In the genomic region with DNA sequence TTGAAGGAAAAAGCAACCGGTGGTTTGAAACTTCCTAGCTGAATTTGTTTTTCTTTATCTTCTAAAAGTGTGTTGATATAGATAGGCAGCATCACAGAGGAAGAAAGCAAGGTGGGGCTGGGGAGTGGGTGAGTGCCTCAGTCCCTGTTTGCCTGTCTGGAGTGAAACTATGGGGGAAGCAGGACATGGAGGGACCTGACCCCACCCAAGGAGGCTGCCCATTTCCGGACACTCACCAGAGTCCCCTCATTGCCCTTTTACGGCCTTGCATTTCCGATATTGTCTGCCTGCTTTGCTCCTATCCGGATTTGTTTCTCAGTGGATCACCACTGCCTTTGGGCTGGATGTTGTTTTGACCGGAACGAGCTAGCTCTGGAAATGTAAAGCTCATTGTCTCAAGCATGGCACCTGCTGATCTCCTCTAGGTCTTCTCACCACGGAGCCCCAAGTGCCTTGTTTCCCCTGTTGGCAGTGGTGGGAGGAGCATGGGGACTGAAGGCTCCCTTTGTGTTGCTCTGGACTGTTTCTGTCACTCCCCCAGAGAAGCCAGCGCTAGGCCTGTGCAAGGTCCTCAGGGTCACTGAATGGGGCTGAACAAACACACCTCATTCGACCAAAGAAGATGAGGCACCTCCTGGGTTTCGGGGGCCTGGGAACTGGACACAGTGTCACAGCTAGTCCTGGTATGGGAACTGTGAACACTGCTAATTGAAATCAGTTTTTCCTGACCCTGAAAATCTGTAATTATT, we compare ENCODE assay signal across 13 cellular contexts. TPM values are rescaled to one million over a fixed set of nuclear protein-coding genes. Genes with fewer than 3 reads are reported as not detected.
DNase-seq lines count a peak whose midpoint lies in the region; ATAC-seq and TF ChIP-seq lines count a peak whose summit lies in the region.
"Had no signal": no experiment of that assay in that cellular context is flagged by ENCODE, and none has a peak within 500 bp of the region (broad histone marks: within the 10 kb centered on the region; RNA-seq: fewer than 3 reads in every experiment).

No MANE protein-coding gene starts in this region.

- DNase-seq in COLO829 (ENCODE audit: low spot score) (peak; percentile 79), NCI-H510A (lab: John Stamatoyannopoulos, UW) (peak; percentile 32), endodermal cell (peak; percentile 63), middle frontal gyrus (ENCODE audit: extremely low spot score, low spot score) (peak; percentile 76)
- DNase-seq in stimulated activated CD8-positive, alpha-beta memory T cell treated with anti-CD3 and anti-CD28 coated beads, Interleukin-4, amount 100 ng/mL, for 48 hours = no peak
- no peak for DNase-seq in activated CD4-positive, alpha-beta T cell treated with anti-CD3 and anti-CD28 coated beads for 1 hour
- DNase-seq: activated CD4-positive, alpha-beta T cell treated with anti-CD3 and anti-CD28 coated beads, Interleukin-2, amount 50 U/mL, for 48 hours; activated naive CD8-positive, alpha-beta T cell treated with anti-CD3 and anti-CD28 coated beads for 36 hours; GF-D8; natural killer cell; stimulated activated naive CD4-positive, alpha-beta T cell treated with Interleukin-2 at 50 U/mL for 16 hours had no signal

- H3K36me3 Mint-ChIP-seq in endodermal cell (ENCODE audit: low read depth) = peaks cover 6% of the 10 kb centered on the region
- H3K36me3 Mint-ChIP-seq: activated naive CD8-positive, alpha-beta T cell treated with anti-CD3 and anti-CD28 coated beads for 36 hours; natural killer cell had no signal

- peak overlapping the region; percentile 54 for H3K27ac ChIP-seq in endodermal cell (ENCODE audit: low read depth, low read length)

- WGBS in endodermal cell (ENCODE audit: insufficient coverage in 1 of 2, insufficient read length in 1 of 2), 2 experiments = 41 to 59% methylated on average over 9 to 11 of the region's 11 CpGs

- H3K27me3 ChIP-seq in endodermal cell (ENCODE audit: control insufficient read depth, insufficient read depth, low read length, poor library complexity, severe bottlenecking) = peaks cover 18% of the 10 kb centered on the region

- H3K4me3 ChIP-seq in endodermal cell (ENCODE audit: low read length) = no peak overlapping the region

- no peak for ATAC-seq in HG02981 (IDR thresholded peaks at IDR 0.05; ENCODE audit: unreplicated experiment)
- no peak for ATAC-seq in GM18511 (IDR thresholded peaks at IDR 0.05; ENCODE audit: unreplicated experiment)

- peaks cover 25% of the 10 kb centered on the region for H3K27me3 Mint-ChIP-seq in endodermal cell (ENCODE audit: insufficient read depth)

- H3K9me3 ChIP-seq in endodermal cell (ENCODE audit: control insufficient read depth, low read length) = no peaks in the 10 kb centered on the region

- peaks cover 40% of the 10 kb centered on the region for H3K4me1 Mint-ChIP-seq in endodermal cell

- H3K9ac ChIP-seq in endodermal cell (ENCODE audit: extremely low read depth, low read length, poor library complexity, severe bottlenecking) = no peak overlapping the region

- H3K36me3 ChIP-seq in endodermal cell (ENCODE audit: control insufficient read depth, insufficient read depth, low read length) = no peaks in the 10 kb centered on the region

- H3K9me3 Mint-ChIP-seq in endodermal cell = no peaks in the 10 kb centered on the region
- H3K9me3 Mint-ChIP-seq: activated naive CD8-positive, alpha-beta T cell treated with anti-CD3 and anti-CD28 coated beads for 36 hours; natural killer cell had no signal

- H3K27ac Mint-ChIP-seq in endodermal cell = peak overlapping the region; percentile 62
- H3K27ac Mint-ChIP-seq: activated naive CD8-positive, alpha-beta T cell treated with anti-CD3 and anti-CD28 coated beads for 36 hours; natural killer cell had no signal

- peak; percentile 20 for TF ChIP-seq CTCF in endodermal cell (conservative IDR thresholded peaks at IDR 0.05)

- peaks cover 14% of the 10 kb centered on the region for H3K4me1 ChIP-seq in endodermal cell (ENCODE audit: control insufficient read depth, insufficient read depth, low read length)

- peak overlapping the region; percentile 24 for H3K4me3 Mint-ChIP-seq in endodermal cell
- H3K4me3 Mint-ChIP-seq: activated naive CD8-positive, alpha-beta T cell treated with anti-CD3 and anti-CD28 coated beads for 36 hours; natural killer cell had no signal

RNA-seq across cellular contexts. Expression of a gene that starts 7.0 kb away (rescaled TPM):
- 10 to 100 TPM; 15.3 to 26.1 TPM for total RNA-seq in endodermal cell
- 14.0 TPM for polyA plus RNA-seq in endodermal cell (2013, experiment 1 of 2)
- polyA plus RNA-seq in endodermal cell (2013, experiment 2 of 2) = 14.3 TPM
- total RNA-seq: activated naive CD8-positive, alpha-beta T cell treated with anti-CD3 and anti-CD28 coated beads for 36 hours had no signal

Comparison
In these comparisons a context has a peak if more than half of its experiments do, and no peak if none do; other contexts are left out.
1. DNase-seq: peak in COLO829 (single experiment), NCI-H510A (single experiment), endodermal cell (single experiment) and middle frontal gyrus (single experiment); none in stimulated activated CD8-positive, alpha-beta memory T cell treated with anti-CD3 and anti-CD28 coated beads, Interleukin-4, amount 100 ng/mL, for 48 hours (single experiment) and activated CD4-positive, alpha-beta T cell treated with anti-CD3 and anti-CD28 coated beads for 1 hour (single experiment).